22 cellular contexts compared by ENCODE assay signal in the genomic region with DNA sequence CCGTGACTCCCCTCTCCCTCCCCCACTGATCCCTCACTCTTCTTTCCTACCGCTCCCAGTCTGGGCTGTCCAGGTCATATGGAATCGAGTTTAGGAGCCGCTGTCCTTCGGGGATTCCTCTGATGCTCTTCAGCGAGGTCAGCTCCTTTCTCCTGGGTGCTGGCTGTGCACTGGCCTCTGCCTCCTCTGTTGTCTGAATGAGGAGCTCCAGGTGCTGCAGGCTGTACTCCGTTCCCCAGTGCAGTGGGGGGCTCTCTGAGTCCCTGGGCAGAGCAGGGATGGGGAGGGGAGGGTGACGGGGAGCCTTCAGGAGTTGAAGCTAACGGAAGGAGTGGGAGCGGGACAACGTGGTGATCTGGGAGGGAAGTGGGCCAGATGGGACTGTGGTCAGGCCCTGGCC. TPM values are rescaled to one million over a fixed set of nuclear protein-coding genes. Genes with fewer than 3 reads are reported as not detected.
"Had no signal": no experiment of that assay in that cellular context is flagged by ENCODE, and none has a peak within 500 bp of the region (broad histone marks: within the 10 kb centered on the region; RNA-seq: fewer than 3 reads in every experiment).

No MANE protein-coding gene starts in this region.

- H3K36me3 Mint-ChIP-seq: activated CD8-positive, alpha-beta memory T cell treated with anti-CD3 and anti-CD28 coated beads, Interleukin-2, amount 10 ng/mL, durations not matched to agents 7 days and 5 days; activated naive CD4-positive, alpha-beta T cell treated with anti-CD3 and anti-CD28 coated beads, Interleukin-2, amount 10 ng/mL, durations not matched to agents 7 days and 5 days; activated naive CD8-positive, alpha-beta T cell treated with anti-CD3 and anti-CD28 coated beads, Interleukin-2, amount 10 ng/mL, durations not matched to agents 7 days and 5 days had no signal

- H3K36me3 ChIP-seq: breast epithelium, SJSA1 had no signal

- H3K9me3 Mint-ChIP-seq: activated naive CD4-positive, alpha-beta T cell treated with anti-CD3 and anti-CD28 coated beads, Interleukin-2, amount 10 ng/mL, durations not matched to agents 7 days and 5 days; activated T-cell treated with anti-CD3 and anti-CD28 coated beads, Interleukin-2, amount 50 U/mL, for 4 hours; activated T-helper 17 cell treated with anti-CD3 and anti-CD28 coated beads, Interleukin-2, amount 50 U/mL, for 72 hours had no signal

- H3K27me3 ChIP-seq: breast epithelium, SJSA1 had no signal

- H3K27ac ChIP-seq: breast epithelium, SJSA1 had no signal

- H3K4me1 Mint-ChIP-seq: activated CD8-positive, alpha-beta memory T cell treated with anti-CD3 and anti-CD28 coated beads, Interleukin-2, amount 10 ng/mL, durations not matched to agents 7 days and 5 days had no signal

- DNase-seq: activated CD4-positive, alpha-beta T cell treated with anti-CD3 and anti-CD28 coated beads for 4 hours; activated CD4-positive, alpha-beta T cell treated with anti-CD3 and anti-CD28 coated beads, Interleukin-2, amount 50 U/mL, for 48 hours; activated CD8-positive, alpha-beta memory T cell treated with anti-CD3 and anti-CD28 coated beads, Interleukin-2, amount 10 ng/mL, durations not matched to agents 7 days and 5 days; activated gamma-delta T cell treated with Interleukin-2 at 50 U/mL for 16 hours; activated naive CD4-positive, alpha-beta T cell treated with anti-CD3 and anti-CD28 coated beads, Interleukin-2, amount 10 ng/mL, durations not matched to agents 7 days and 5 days; activated naive CD8-positive, alpha-beta T cell treated with anti-CD3 and anti-CD28 coated beads, Interleukin-2, amount 10 ng/mL, durations not matched to agents 7 days and 5 days; activated T-cell treated with anti-CD3 and anti-CD28 coated beads, Interleukin-2, amount 50 U/mL, for 4 hours; aorta; KBM-7; NCI-H1048; NCI-H146; NCI-H187 treated with DMSO at 0.1 percent for 48 hours; NCI-H226; NCI-H524; PC-3; SW 1271 had no signal

- H3K4me1 ChIP-seq: breast epithelium had no signal

- H3K9me3 ChIP-seq: breast epithelium, SJSA1 had no signal

- ATAC-seq: activated CD4-positive, CD25-positive, alpha-beta regulatory T cell treated with anti-CD3 and anti-CD28 coated beads, Interleukin-2, amount 50 U/mL, for 24 hours; activated CD8-positive, alpha-beta memory T cell treated with anti-CD3 and anti-CD28 coated beads, Interleukin-2, amount 10 ng/mL, durations not matched to agents 7 days and 5 days; activated T-cell treated with anti-CD3 and anti-CD28 coated beads, Interleukin-2, amount 50 U/mL, for 4 hours; activated T-helper 17 cell treated with anti-CD3 and anti-CD28 coated beads, Interleukin-2, amount 50 U/mL, for 72 hours; PC-3; SK-N-SH treated with all-trans-retinoic acid at 6 μM for 48 hours had no signal

- H3K27ac Mint-ChIP-seq: activated CD8-positive, alpha-beta memory T cell treated with anti-CD3 and anti-CD28 coated beads, Interleukin-2, amount 10 ng/mL, durations not matched to agents 7 days and 5 days; activated naive CD4-positive, alpha-beta T cell treated with anti-CD3 and anti-CD28 coated beads, Interleukin-2, amount 10 ng/mL, durations not matched to agents 7 days and 5 days; activated naive CD8-positive, alpha-beta T cell treated with anti-CD3 and anti-CD28 coated beads, Interleukin-2, amount 10 ng/mL, durations not matched to agents 7 days and 5 days; activated T-helper 17 cell treated with anti-CD3 and anti-CD28 coated beads, Interleukin-2, amount 50 U/mL, for 72 hours had no signal

- H3K4me3 ChIP-seq: breast epithelium, SJSA1 had no signal

- H3K4me3 Mint-ChIP-seq: activated CD8-positive, alpha-beta memory T cell treated with anti-CD3 and anti-CD28 coated beads, Interleukin-2, amount 10 ng/mL, durations not matched to agents 7 days and 5 days; activated naive CD4-positive, alpha-beta T cell treated with anti-CD3 and anti-CD28 coated beads, Interleukin-2, amount 10 ng/mL, durations not matched to agents 7 days and 5 days; activated naive CD8-positive, alpha-beta T cell treated with anti-CD3 and anti-CD28 coated beads, Interleukin-2, amount 10 ng/mL, durations not matched to agents 7 days and 5 days; activated T-cell treated with anti-CD3 and anti-CD28 coated beads, Interleukin-2, amount 50 U/mL, for 4 hours; activated T-helper 17 cell treated with anti-CD3 and anti-CD28 coated beads, Interleukin-2, amount 50 U/mL, for 72 hours had no signal

- H3K27me3 Mint-ChIP-seq: activated naive CD8-positive, alpha-beta T cell treated with anti-CD3 and anti-CD28 coated beads, Interleukin-2, amount 10 ng/mL, durations not matched to agents 7 days and 5 days; activated T-helper 17 cell treated with anti-CD3 and anti-CD28 coated beads, Interleukin-2, amount 50 U/mL, for 72 hours had no signal

RNA-seq across cellular contexts. Expression of gene TLR5, which starts 59.3 kb away (rescaled TPM):
- total RNA-seq: T-helper 1 cell treated with Interleukin-12 subunit alpha and Interleukin-12 subunit beta and Interleukin-4 antibody, amounts not matched to agents 30 ng/mL and 1 ng/mL, for 36 hours had no signal
